ENCODE assay signal across 1 cellular context in the genomic region with DNA sequence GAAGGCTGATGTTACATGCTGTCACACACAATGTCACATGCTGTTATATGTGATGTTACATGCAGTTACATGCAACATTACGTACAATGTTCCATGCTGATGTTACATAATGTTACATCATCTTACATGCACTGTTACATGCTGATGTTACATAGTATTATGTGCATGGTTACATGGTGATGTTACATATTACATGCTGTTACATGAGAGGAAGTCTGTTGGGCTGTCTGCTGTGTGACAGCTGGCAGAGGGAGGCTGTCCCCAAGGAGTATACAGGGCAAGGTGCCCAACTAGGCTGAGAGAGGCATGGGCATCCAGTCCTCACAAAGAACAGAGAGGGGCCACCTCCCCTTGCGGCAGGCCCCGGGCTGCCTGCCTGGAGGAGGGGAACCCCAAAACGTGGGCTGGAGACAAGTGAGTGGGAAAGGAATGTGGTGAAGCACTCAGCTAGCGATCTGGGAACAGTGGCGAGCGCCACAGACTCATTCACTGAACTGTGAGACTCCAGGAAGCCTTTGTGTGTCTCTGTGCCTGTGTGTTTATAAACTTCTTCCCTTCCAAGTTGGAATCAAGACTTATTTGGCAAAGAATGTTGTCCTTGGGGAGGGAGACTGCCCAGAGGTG.
TF ChIP-seq lines count a peak whose summit lies in the region.

No MANE protein-coding gene starts in this region.

TF ChIP-seq in GM12878, 131 proteins besides CTCF, POLR2A, EP300 and RAD21:
- TF ChIP-seq, protein P1, sequence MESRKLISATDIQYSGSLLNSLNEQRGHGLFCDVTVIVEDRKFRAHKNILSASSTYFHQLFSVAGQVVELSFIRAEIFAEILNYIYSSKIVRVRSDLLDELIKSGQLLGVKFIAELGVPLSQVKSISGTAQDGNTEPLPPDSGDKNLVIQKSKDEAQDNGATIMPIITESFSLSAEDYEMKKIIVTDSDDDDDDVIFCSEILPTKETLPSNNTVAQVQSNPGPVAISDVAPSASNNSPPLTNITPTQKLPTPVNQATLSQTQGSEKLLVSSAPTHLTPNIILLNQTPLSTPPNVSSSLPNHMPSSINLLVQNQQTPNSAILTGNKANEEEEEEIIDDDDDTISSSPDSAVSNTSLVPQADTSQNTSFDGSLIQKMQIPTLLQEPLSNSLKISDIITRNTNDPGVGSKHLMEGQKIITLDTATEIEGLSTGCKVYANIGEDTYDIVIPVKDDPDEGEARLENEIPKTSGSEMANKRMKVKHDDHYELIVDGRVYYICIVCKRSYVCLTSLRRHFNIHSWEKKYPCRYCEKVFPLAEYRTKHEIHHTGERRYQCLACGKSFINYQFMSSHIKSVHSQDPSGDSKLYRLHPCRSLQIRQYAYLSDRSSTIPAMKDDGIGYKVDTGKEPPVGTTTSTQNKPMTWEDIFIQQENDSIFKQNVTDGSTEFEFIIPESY (IDR thresholded peaks at IDR 0.05), result 0 out of 2 replicates have a peak, but pooled peaks have one; percentile 40
- TF ChIP-seq NR2C2 (IDR thresholded peaks at IDR 0.05; ENCODE audit: borderline replicate concordance, control insufficient read depth, insufficient read length, low read depth), result no peak
- TF ChIP-seq SMARCA5 (IDR thresholded peaks at IDR 0.05), result no peak
- no peak for TF ChIP-seq SRF (IDR thresholded peaks at IDR 0.05; ENCODE audit: low read depth in 2 of 2, low read length in 2 of 2)
- TF ChIP-seq RELA (IDR thresholded peaks at IDR 0.05; ENCODE audit: borderline replicate concordance, partially characterized antibody), result no peak
- TF ChIP-seq SMAD5 (IDR thresholded peaks at IDR 0.05; ENCODE audit: low read depth), result no peak
- TF ChIP-seq IKZF2 (IDR thresholded peaks at IDR 0.05), result peak in 1 of 2 experiments; percentile 32; a peak in 1 of 4 replicates
- peak; percentile 35; the same call in 1 of the 2 replicates for TF ChIP-seq IKZF1 (conservative IDR thresholded peaks at IDR 0.05)
- no peak for TF ChIP-seq FOXM1 (IDR thresholded peaks at IDR 0.05; ENCODE audit: low read depth, low read length)
